1 cellular context compared by ENCODE assay signal in the genomic region with DNA sequence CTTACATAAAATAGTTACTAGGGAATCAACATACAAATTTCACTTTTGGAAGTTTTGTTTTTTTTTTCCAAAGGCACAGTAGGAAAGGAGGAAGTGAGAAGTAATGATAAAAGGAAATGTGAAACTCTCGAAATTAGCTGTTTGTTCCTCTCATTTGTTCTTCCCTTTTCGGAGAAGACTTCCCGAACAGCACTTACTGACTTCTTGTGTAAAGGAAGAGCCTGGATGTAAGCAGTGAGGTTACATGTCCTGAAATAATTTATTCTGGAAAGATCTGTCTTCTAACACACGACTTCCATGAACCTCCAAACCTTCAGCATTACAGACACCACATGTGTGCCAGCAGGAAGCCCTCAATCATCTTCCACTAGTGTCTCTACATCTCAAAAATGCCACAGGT.
TF ChIP-seq lines count a peak whose summit lies in the region.

No MANE protein-coding gene starts in this region.

TF ChIP-seq in WTC11, 78 proteins besides CTCF, POLR2A, EP300 and RAD21 (continued from another document):
- TF ChIP-seq, protein P1, sequence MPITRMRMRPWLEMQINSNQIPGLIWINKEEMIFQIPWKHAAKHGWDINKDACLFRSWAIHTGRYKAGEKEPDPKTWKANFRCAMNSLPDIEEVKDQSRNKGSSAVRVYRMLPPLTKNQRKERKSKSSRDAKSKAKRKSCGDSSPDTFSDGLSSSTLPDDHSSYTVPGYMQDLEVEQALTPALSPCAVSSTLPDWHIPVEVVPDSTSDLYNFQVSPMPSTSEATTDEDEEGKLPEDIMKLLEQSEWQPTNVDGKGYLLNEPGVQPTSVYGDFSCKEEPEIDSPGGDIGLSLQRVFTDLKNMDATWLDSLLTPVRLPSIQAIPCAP (CRISPR knock-in tag; IDR thresholded peaks at IDR 0.05), result no peak
- TF ChIP-seq, protein P2, sequence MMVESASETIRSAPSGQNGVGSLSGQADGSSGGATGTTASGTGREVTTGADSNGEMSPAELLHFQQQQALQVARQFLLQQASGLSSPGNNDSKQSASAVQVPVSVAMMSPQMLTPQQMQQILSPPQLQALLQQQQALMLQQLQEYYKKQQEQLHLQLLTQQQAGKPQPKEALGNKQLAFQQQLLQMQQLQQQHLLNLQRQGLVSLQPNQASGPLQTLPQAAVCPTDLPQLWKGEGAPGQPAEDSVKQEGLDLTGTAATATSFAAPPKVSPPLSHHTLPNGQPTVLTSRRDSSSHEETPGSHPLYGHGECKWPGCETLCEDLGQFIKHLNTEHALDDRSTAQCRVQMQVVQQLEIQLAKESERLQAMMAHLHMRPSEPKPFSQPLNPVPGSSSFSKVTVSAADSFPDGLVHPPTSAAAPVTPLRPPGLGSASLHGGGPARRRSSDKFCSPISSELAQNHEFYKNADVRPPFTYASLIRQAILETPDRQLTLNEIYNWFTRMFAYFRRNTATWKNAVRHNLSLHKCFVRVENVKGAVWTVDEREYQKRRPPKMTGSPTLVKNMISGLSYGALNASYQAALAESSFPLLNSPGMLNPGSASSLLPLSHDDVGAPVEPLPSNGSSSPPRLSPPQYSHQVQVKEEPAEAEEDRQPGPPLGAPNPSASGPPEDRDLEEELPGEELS (CRISPR knock-in tag; IDR thresholded peaks at IDR 0.05), result no peak
- TF ChIP-seq ZNF263 (CRISPR knock-in tag; IDR thresholded peaks at IDR 0.05; ENCODE audit: low read depth), result no peak
